8 cellular contexts compared by ENCODE assay signal in the genomic region with DNA sequence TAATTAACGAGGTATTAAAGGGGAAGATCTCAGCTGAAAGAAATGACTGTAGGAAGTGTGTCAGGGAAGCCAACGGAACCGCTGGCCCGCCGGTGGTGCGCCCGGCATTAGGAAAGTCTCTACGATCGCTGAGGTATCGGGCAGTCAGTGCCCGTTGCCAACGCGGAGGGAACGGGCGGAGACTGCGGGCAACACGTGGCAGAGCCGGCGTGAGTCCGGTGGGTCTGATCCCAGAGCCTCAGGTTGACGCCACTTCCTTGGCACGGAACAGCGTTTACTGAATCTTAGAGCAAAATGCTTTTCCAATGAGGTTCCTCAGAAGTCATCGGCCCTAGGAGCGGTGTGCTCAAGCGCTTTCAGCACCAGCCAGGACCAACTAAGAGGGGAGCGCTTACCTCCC.
DNase-seq lines count a peak whose midpoint lies in the region; FAIRE-seq and TF ChIP-seq lines count a peak whose summit lies in the region.
"Not testable (repeated sequence)": the region's sequence is repeated elsewhere in the genome, so short reads cannot be mapped to it uniquely, and the experiment has no call there.

No MANE protein-coding gene starts in this region.

- DNase-seq in DMS53 (lab: John Stamatoyannopoulos, UW) (peak; percentile 73), M059J (ENCODE audit: low read depth) (peak; percentile 84), fibroblast of mammary gland (ENCODE audit: low read depth) (peak; percentile 11), kidney (peak; percentile 66), trophoblast cell (peak; percentile 0 to 36)
- DNase-seq in ascending aorta (ENCODE audit: low spot score in 2 of 2); type B pancreatic cell (ENCODE audit: extremely low spot score, unreplicated experiment): not testable (repeated sequence)

- H3K4me1 Mint-ChIP-seq in T-helper 1 cell treated with Interleukin-12 subunit alpha and Interleukin-12 subunit beta and Interleukin-4 antibody, amounts not matched to agents 30 μg/mL and 1 μg/mL, for 36 hours (ENCODE audit: low read depth), result not testable (repeated sequence)
- peaks cover 10% of the 10 kb centered on the region for H3K4me1 Mint-ChIP-seq in type B pancreatic cell (ENCODE audit: unreplicated experiment)

- not testable (repeated sequence) for H3K36me3 Mint-ChIP-seq in T-helper 1 cell treated with Interleukin-12 subunit alpha and Interleukin-12 subunit beta and Interleukin-4 antibody, amounts not matched to agents 30 μg/mL and 1 μg/mL, for 36 hours (ENCODE audit: low read depth); type B pancreatic cell

- H2BK5ac ChIP-seq in trophoblast cell (ENCODE audit: low read depth, low read length, poor library complexity), result peak overlapping the region; percentile 16

- peaks cover 30% of the 10 kb centered on the region for H3K27me3 Mint-ChIP-seq in T-helper 1 cell treated with Interleukin-12 subunit alpha and Interleukin-12 subunit beta and Interleukin-4 antibody, amounts not matched to agents 30 μg/mL and 1 μg/mL, for 36 hours (ENCODE audit: low read depth)
- H3K27me3 Mint-ChIP-seq in type B pancreatic cell, result peaks cover 53% of the 10 kb centered on the region

- peak overlapping the region; percentile 74 for H2BK120ac ChIP-seq in trophoblast cell (ENCODE audit: insufficient read depth, low read length, poor library complexity)

- H3K27ac Mint-ChIP-seq in T-helper 1 cell treated with Interleukin-12 subunit alpha and Interleukin-12 subunit beta and Interleukin-4 antibody, amounts not matched to agents 30 μg/mL and 1 μg/mL, for 36 hours; type B pancreatic cell: not testable (repeated sequence)

- H3K9me3 ChIP-seq in ascending aorta; kidney (ENCODE audit: control insufficient read depth in 1 of 2, low read length in 2 of 2); trophoblast cell (ENCODE audit: insufficient read depth, low read depth, low read length): not testable (repeated sequence)

- peak overlapping the region; percentile 61 for H4K8ac ChIP-seq in trophoblast cell (ENCODE audit: low read depth, low read length)

- H3K9me3 Mint-ChIP-seq in T-helper 1 cell treated with Interleukin-12 subunit alpha and Interleukin-12 subunit beta and Interleukin-4 antibody, amounts not matched to agents 30 μg/mL and 1 μg/mL, for 36 hours; type B pancreatic cell: not testable (repeated sequence)

- H4K12ac ChIP-seq in trophoblast cell (ENCODE audit: low read depth, low read length), result peak overlapping the region; percentile 5

- H3K27me3 ChIP-seq in ascending aorta; trophoblast cell (ENCODE audit: insufficient read depth, low read length): not testable (repeated sequence)

- not testable (repeated sequence) for H3K9ac ChIP-seq in kidney (ENCODE audit: low read length in 2 of 2)
- H3K9ac ChIP-seq in trophoblast cell (ENCODE audit: low read length), result peak overlapping the region; percentile 73

- peak overlapping the region; percentile 42 to 58 for H3K4me3 ChIP-seq in ascending aorta
- H3K4me3 ChIP-seq in fibroblast of mammary gland (ENCODE audit: control insufficient read depth, low read depth, low read length), result not testable (repeated sequence)
- peak overlapping the region; percentile 3 to 49 for H3K4me3 ChIP-seq in kidney (ENCODE audit: low read length in 2 of 2)
- H3K4me3 ChIP-seq in trophoblast cell (ENCODE audit: low read depth, low read length), result peak overlapping the region; percentile 61

- H2AK5ac ChIP-seq in trophoblast cell (ENCODE audit: low read length), result not testable (repeated sequence)

- peak overlapping the region; percentile 57 for H3K4me3 Mint-ChIP-seq in T-helper 1 cell treated with Interleukin-12 subunit alpha and Interleukin-12 subunit beta and Interleukin-4 antibody, amounts not matched to agents 30 μg/mL and 1 μg/mL, for 36 hours
- peak overlapping the region; percentile 92 for H3K4me3 Mint-ChIP-seq in type B pancreatic cell

- TF ChIP-seq CTCF in ascending aorta (IDR thresholded peaks at IDR 0.05); fibroblast of mammary gland (conservative IDR thresholded peaks at IDR 0.05; ENCODE audit: control insufficient read depth, insufficient read depth, low read depth, low read length); kidney (IDR thresholded peaks at IDR 0.05; ENCODE audit: borderline replicate concordance, extremely low read depth, insufficient read depth); type B pancreatic cell (conservative IDR thresholded peaks at IDR 0.05): not testable (repeated sequence)

- intact Hi-C loops in ascending aorta (cut with DNase I); kidney (cut with DNase I): not testable (repeated sequence)

- H3K18ac ChIP-seq in trophoblast cell (ENCODE audit: low read length), result peak overlapping the region; percentile 72

- H3K79me1 ChIP-seq in trophoblast cell (ENCODE audit: low read length), result not testable (repeated sequence)

- WGBS in trophoblast cell (ENCODE audit: extremely low coverage, insufficient coverage, insufficient read length), result no CpG with 5 or more reads among the region's 27 CpGs

- H3K23ac ChIP-seq in trophoblast cell (ENCODE audit: low read length), result not testable (repeated sequence)

- H3K4me2 ChIP-seq in trophoblast cell (ENCODE audit: low read length), result peak overlapping the region; percentile 84

- not testable (repeated sequence) for H3K79me2 ChIP-seq in trophoblast cell (ENCODE audit: control insufficient read depth, insufficient read depth, low read length, poor library complexity)

- H3K4me1 ChIP-seq in ascending aorta; kidney (ENCODE audit: control insufficient read depth in 1 of 2, insufficient read depth in 1 of 2, low read depth in 1 of 2, low read length in 2 of 2); trophoblast cell (ENCODE audit: control insufficient read depth in 1 of 2, insufficient read depth in 2 of 2, low read length in 2 of 2): not testable (repeated sequence)

- not testable (repeated sequence) for H3K36me3 ChIP-seq in ascending aorta; kidney (ENCODE audit: control insufficient read depth in 1 of 2, insufficient read depth in 2 of 2, low read length in 2 of 2); trophoblast cell (ENCODE audit: control insufficient read depth in 1 of 2, insufficient read depth in 2 of 2, low read length in 2 of 2)

- H3K14ac ChIP-seq in trophoblast cell (ENCODE audit: low read length), result peak overlapping the region; percentile 60

- H3K27ac ChIP-seq in ascending aorta; kidney (ENCODE audit: low read depth in 2 of 2, low read length in 2 of 2): not testable (repeated sequence)
- peak overlapping the region; percentile 20 for H3K27ac ChIP-seq in trophoblast cell (ENCODE audit: low read depth, low read length)

- H2AFZ ChIP-seq in trophoblast cell (ENCODE audit: insufficient read depth, low read length, poor library complexity), result peak overlapping the region; percentile 30

- not testable (repeated sequence) for FAIRE-seq in kidney (lab: Jason Lieb, UNC)

- peak overlapping the region; percentile 73 for H2BK12ac ChIP-seq in trophoblast cell (ENCODE audit: low read length)

- H4K91ac ChIP-seq in trophoblast cell (ENCODE audit: low read depth, low read length), result peak overlapping the region; percentile 71

- H3K4ac ChIP-seq in trophoblast cell (ENCODE audit: low read depth, low read length), result not testable (repeated sequence)
